9 cellular contexts compared by ENCODE assay signal in the genomic region with DNA sequence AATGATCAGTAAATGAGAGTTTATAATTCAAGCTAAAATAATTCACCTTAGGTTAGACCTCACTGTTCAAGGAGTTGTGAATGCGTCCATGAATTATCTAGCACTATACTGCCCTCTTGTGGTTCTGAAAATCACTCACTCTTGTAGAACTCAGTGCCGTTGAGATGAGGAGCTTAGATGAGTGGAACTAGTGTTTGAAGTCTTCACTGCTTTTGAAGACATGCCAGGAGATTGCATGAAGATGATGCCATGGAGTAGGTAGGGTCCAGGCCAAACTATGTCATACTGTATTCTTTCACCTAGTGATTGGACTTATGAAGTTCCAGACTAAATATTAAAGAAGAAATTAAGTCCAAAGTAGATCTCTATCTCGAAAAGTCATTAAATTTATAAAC. TPM values are rescaled to one million over a fixed set of nuclear protein-coding genes. Genes with fewer than 3 reads are reported as not detected.
A peak's percentile ranks its signal among the peaks of the same experiment; 100 is the strongest.
DNase-seq lines count a peak whose midpoint lies in the region; ATAC-seq and TF ChIP-seq lines count a peak whose summit lies in the region.
"Had no signal": no experiment of that assay in that cellular context is flagged by ENCODE, and none has a peak within 500 bp of the region (broad histone marks: within the 10 kb centered on the region; RNA-seq: fewer than 3 reads in every experiment).

No MANE protein-coding gene starts in this region.

- H3K9ac ChIP-seq in parathyroid adenoma: no peak overlapping the region

- no peak overlapping the region for H3K27ac Mint-ChIP-seq in activated CD8-positive, alpha-beta T cell treated with anti-CD3 and anti-CD28 coated beads for 36 hours
- H3K27ac Mint-ChIP-seq: dendritic cell treated with granulocyte-macrophage colony-stimulating factor and Interleukin-4, amounts not matched to agents 40 ng/mL and 50 ng/mL, for 4 days had no signal

- H3K27me3 Mint-ChIP-seq in activated CD8-positive, alpha-beta T cell treated with anti-CD3 and anti-CD28 coated beads for 36 hours: no peaks in the 10 kb centered on the region
- H3K27me3 Mint-ChIP-seq: dendritic cell treated with granulocyte-macrophage colony-stimulating factor and Interleukin-4, amounts not matched to agents 40 ng/mL and 50 ng/mL, for 4 days had no signal

- peak overlapping the region; percentile 53 for H3K27ac ChIP-seq in parathyroid adenoma

- peak; percentile 49 for DNase-seq in DMS 273 treated with DMSO at 0.1 percent for 48 hours (lab: John Stamatoyannopoulos, UW)
- DNase-seq in NCI-H2196 treated with DMSO at 0.1 percent for 48 hours (lab: John Stamatoyannopoulos, UW; ENCODE audit: unreplicated experiment): peak; percentile 12
- DNase-seq in activated CD8-positive, alpha-beta T cell treated with anti-CD3 and anti-CD28 coated beads for 36 hours: peak; percentile 30
- DNase-seq in globus pallidus (ENCODE audit: low spot score): peak; percentile 89
- no peak for DNase-seq in posterior vena cava (ENCODE audit: low spot score)

- H3K27me3 ChIP-seq in parathyroid adenoma (ENCODE audit: control insufficient read depth, insufficient read depth, low read length): no peaks in the 10 kb centered on the region

- no peaks in the 10 kb centered on the region for H3K9me3 ChIP-seq in parathyroid adenoma (ENCODE audit: control insufficient read depth, low read length)

- TF ChIP-seq CTCF in activated CD8-positive, alpha-beta T cell treated with anti-CD3 and anti-CD28 coated beads for 36 hours (IDR thresholded peaks at IDR 0.05): peak; percentile 77
- TF ChIP-seq CTCF in parathyroid adenoma (IDR thresholded peaks at IDR 0.05): peak; percentile 54

- H3K79me2 ChIP-seq in parathyroid adenoma: no peaks in the 10 kb centered on the region

- intact Hi-C loops in activated CD8-positive, alpha-beta T cell treated with anti-CD3 and anti-CD28 coated beads for 36 hours (cut with micrococcal nuclease): loop anchor here (2.0 to 10.0 kb wide), 2 partner anchors 260 to 432 kb away; no protein-coding TSS in a partner anchor
- intact Hi-C loops in posterior vena cava (cut with DNase I): no loop called here

- H2AFZ ChIP-seq in parathyroid adenoma: no peak overlapping the region

- peaks cover 2% of the 10 kb centered on the region for H3K36me3 Mint-ChIP-seq in activated CD8-positive, alpha-beta T cell treated with anti-CD3 and anti-CD28 coated beads for 36 hours (ENCODE audit: low read depth)

- H3K4me2 ChIP-seq in parathyroid adenoma (ENCODE audit: low read length): peak overlapping the region; percentile 48

- no peak overlapping the region for H3K4me3 ChIP-seq in parathyroid adenoma (ENCODE audit: low read depth, low read length)

- peaks cover 2% of the 10 kb centered on the region for H3K4me1 ChIP-seq in parathyroid adenoma

- peaks cover 47% of the 10 kb centered on the region for H3K4me1 Mint-ChIP-seq in activated CD8-positive, alpha-beta T cell treated with anti-CD3 and anti-CD28 coated beads for 36 hours (ENCODE audit: low read depth)

- no peak overlapping the region for H3K4me3 Mint-ChIP-seq in activated CD8-positive, alpha-beta T cell treated with anti-CD3 and anti-CD28 coated beads for 36 hours
- H3K4me3 Mint-ChIP-seq: dendritic cell treated with granulocyte-macrophage colony-stimulating factor and Interleukin-4, amounts not matched to agents 40 ng/mL and 50 ng/mL, for 4 days had no signal

- POLR2A ChIA-PET in activated CD8-positive, alpha-beta T cell treated with anti-CD3 and anti-CD28 coated beads for 36 hours (lab: Charles Lee): interaction anchor here (0.7 to 1.2 kb wide), 5 partner anchors 14 to 425 kb away, joined by 3 read pairs; no protein-coding TSS in a partner anchor

- CTCF ChIA-PET in activated CD8-positive, alpha-beta T cell treated with anti-CD3 and anti-CD28 coated beads for 36 hours (lab: Charles Lee): interaction anchor here (0.6 to 5.3 kb wide), 84 partner anchors 12 to 626 kb away, joined by 3 to 102 read pairs (median 4); a partner anchor contains a TSS

- H3K36me3 ChIP-seq in parathyroid adenoma (ENCODE audit: control insufficient read depth, insufficient read depth, low read length): no peaks in the 10 kb centered on the region

- peak; percentile 69 for ATAC-seq in GM19328 (IDR thresholded peaks at IDR 0.05; ENCODE audit: unreplicated experiment)
- peak; percentile 71 for ATAC-seq in HG03354 (IDR thresholded peaks at IDR 0.05; ENCODE audit: poor library complexity, severe bottlenecking, unreplicated experiment)
- ATAC-seq in activated CD8-positive, alpha-beta T cell treated with anti-CD3 and anti-CD28 coated beads for 36 hours: peak; percentile 72

- no peaks in the 10 kb centered on the region for H3K9me3 Mint-ChIP-seq in activated CD8-positive, alpha-beta T cell treated with anti-CD3 and anti-CD28 coated beads for 36 hours
- H3K9me3 Mint-ChIP-seq: dendritic cell treated with granulocyte-macrophage colony-stimulating factor and Interleukin-4, amounts not matched to agents 40 ng/mL and 50 ng/mL, for 4 days had no signal

RNA-seq across cellular contexts. Expression of a gene that starts 28.8 kb away (rescaled TPM):
- total RNA-seq in activated CD8-positive, alpha-beta T cell treated with anti-CD3 and anti-CD28 coated beads for 36 hours: 1 to 10 TPM; 4.5 to 6.6 TPM
- 1 to 10 TPM; 6.8 to 7.5 TPM for total RNA-seq in posterior vena cava
